In genomic region chr11:2742611-2743426, GRCh38 we compare ENCODE assay signal across 22 cellular contexts. TPM values are rescaled to one million over a fixed set of nuclear protein-coding genes. Genes with fewer than 3 reads are reported as not detected.
A peak's percentile ranks its signal among the peaks of the same experiment; 100 is the strongest.
DNase-seq lines count a peak whose midpoint lies in the region; ATAC-seq, FAIRE-seq and TF ChIP-seq lines count a peak whose summit lies in the region.
"Had no signal": no experiment of that assay in that cellular context is flagged by ENCODE, and none has a peak within 500 bp of the region (broad histone marks: within the 10 kb centered on the region; RNA-seq: fewer than 3 reads in every experiment).

No MANE protein-coding gene starts in this region.

- H3K9me3 ChIP-seq in left ventricle myocardium inferior (replicated peaks), result no peaks in the 10 kb centered on the region
- H3K9me3 ChIP-seq in osteoblast (ENCODE audit: low read depth, low read length), result no peaks in the 10 kb centered on the region
- H3K9me3 ChIP-seq: thoracic aorta had no signal

- no peak for TF ChIP-seq CTCF in left ventricle myocardium inferior (IDR thresholded peaks at IDR 0.05; ENCODE audit: borderline replicate concordance)
- TF ChIP-seq CTCF in osteoblast (IDR thresholded peaks at IDR 0.05; ENCODE audit: extremely low read depth, low read depth, low read length), result no peak
- TF ChIP-seq CTCF in foreskin fibroblast (IDR thresholded peaks at IDR 0.05; ENCODE audit: low read depth, low read length), result no peak

- no peaks in the 10 kb centered on the region for H4K20me1 ChIP-seq in osteoblast (ENCODE audit: insufficient read depth, low read length)

- no peaks in the 10 kb centered on the region for H3K27me3 ChIP-seq in left ventricle myocardium inferior (ENCODE audit: low read depth)
- H3K27me3 ChIP-seq in osteoblast (ENCODE audit: insufficient read depth, low read length), result peaks cover 5% of the 10 kb centered on the region

- H3K4me3 ChIP-seq in left ventricle myocardium inferior (no peak overlapping the region), osteoblast (ENCODE audit: insufficient read depth, low read length) (no peak overlapping the region), foreskin fibroblast (ENCODE audit: low read depth in 1 of 2, low read length in 2 of 2) (no peak overlapping the region)
- H3K4me3 ChIP-seq: GM23338, SK-N-MC, thoracic aorta had no signal

- H3K79me2 ChIP-seq in osteoblast (ENCODE audit: insufficient read depth, low read length), result no peaks in the 10 kb centered on the region

- H3K4me1 ChIP-seq in left ventricle myocardium inferior (peaks cover 20% of the 10 kb centered on the region), osteoblast (ENCODE audit: insufficient read depth, low read length) (peaks cover 13% of the 10 kb centered on the region)

- intact Hi-C loops in Right ventricle myocardium inferior (cut with DNase I), result no loop called here
- intact Hi-C loops in cardiac septum (cut with DNase I), result no loop called here
- intact Hi-C loops in left ventricle myocardium inferior (cut with micrococcal nuclease), result no loop called here

- ATAC-seq in Right ventricle myocardium inferior, result no peak
- ATAC-seq: effector memory CD8-positive, alpha-beta T cell; GM23338; stimulated activated memory B cell treated with anti-CD40 and anti-IgM and Interleukin-4, amounts not matched to agents 10 μg/mL and 1 μg/mL and 100 μg/mL, for 72 hours; T-helper 17 cell had no signal

- no peak overlapping the region for H3K27ac ChIP-seq in left ventricle myocardium inferior (replicated peaks)
- no peak overlapping the region for H3K27ac ChIP-seq in osteoblast (ENCODE audit: low read depth, low read length)
- H3K27ac ChIP-seq: SK-N-MC, thoracic aorta had no signal

- no peak overlapping the region for H2AFZ ChIP-seq in osteoblast (ENCODE audit: low read length)
- H2AFZ ChIP-seq: GM23338 had no signal

- H3K4me2 ChIP-seq in osteoblast (ENCODE audit: insufficient read depth, low read length), result no peak overlapping the region
- H3K4me2 ChIP-seq: GM23338 had no signal

- no peak for FAIRE-seq in HTR-8/SVneo (lab: Jason Lieb, UNC)
- FAIRE-seq: frontal cortex had no signal

- DNase-seq in Right ventricle myocardium inferior (ENCODE audit: missing footprints) (peak; percentile 60), cardiac septum (ENCODE audit: low spot score) (no peak), left ventricle myocardium inferior (peak; percentile 12), osteoblast (ENCODE audit: insufficient read length, low spot score, missing footprints) (peak; percentile 59), HTR-8/SVneo (ENCODE audit: insufficient read length, low spot score) (no peak), foreskin fibroblast (no peak), NCI-H748 (lab: John Stamatoyannopoulos, UW; ENCODE audit: unreplicated experiment) (no peak)
- no peak for DNase-seq in stimulated activated CD4-positive, alpha-beta T cell treated with anti-CD3 and anti-CD28 coated beads, Interleukin-1b, Interleukin-23, amount 100 ng/mL, for 48 hours
- DNase-seq: activated CD4-positive, alpha-beta T cell treated with anti-CD3 and anti-CD28 coated beads for 48 hours; activated T-cell treated with anti-CD3 and anti-CD28 coated beads, Interleukin-2, amount 50 U/mL, for 48 hours; C1 segment of cervical spinal cord; effector memory CD8-positive, alpha-beta T cell; mesendoderm; naive B cell; NCI-H1105 treated with DMSO at 0.1 percent for 48 hours; NCI-H446 treated with DMSO at 0.1 percent for 48 hours had no signal

- H3K36me3 ChIP-seq in left ventricle myocardium inferior (no peaks in the 10 kb centered on the region), osteoblast (ENCODE audit: insufficient read depth, low read length) (no peaks in the 10 kb centered on the region)
- H3K36me3 ChIP-seq: thoracic aorta had no signal

RNA-seq across cellular contexts. Expression of gene KCNQ1OT1, which starts 43.0 kb away (rescaled TPM):
- total RNA-seq in Right ventricle myocardium inferior, result 0.32 TPM
- total RNA-seq in cardiac septum, result 0.57 TPM
- total RNA-seq in left ventricle myocardium inferior, result 0.33 TPM
- total RNA-seq in osteoblast, result 5.1 and 6.2 TPM in 2 replicates

Comparison
In these comparisons a context has a peak if more than half of its experiments do, and no peak if none do; other contexts are left out.
1. DNase-seq: peak in Right ventricle myocardium inferior (single experiment), left ventricle myocardium inferior (single experiment) and osteoblast (single experiment); none in cardiac septum (single experiment), HTR-8/SVneo (single experiment), foreskin fibroblast (0 of 2), NCI-H748 (single experiment) and stimulated activated CD4-positive, alpha-beta T cell treated with anti-CD3 and anti-CD28 coated beads, Interleukin-1b, Interleukin-23, amount 100 ng/mL, for 48 hours (single experiment).